1 cellular context compared by ENCODE assay signal in genomic region chr11:11532574-11532973, GRCh38.
TF ChIP-seq lines count a peak whose summit lies in the region.

No MANE protein-coding gene starts in this region.

TF ChIP-seq in IMR-90, 13 proteins besides CTCF, POLR2A, EP300 and RAD21:
- TF ChIP-seq USF2 (IDR thresholded peaks at IDR 0.05; ENCODE audit: low read depth, low read length), result no peak
- no peak for TF ChIP-seq MXI1 (IDR thresholded peaks at IDR 0.05; ENCODE audit: borderline replicate concordance, low read depth, low read length)
- TF ChIP-seq BHLHE40 (IDR thresholded peaks at IDR 0.05; ENCODE audit: low read depth, low read length), result no peak
- TF ChIP-seq CEBPB (IDR thresholded peaks at IDR 0.05; ENCODE audit: low read depth, low read length), result no peak
- no peak for TF ChIP-seq CHD1 (IDR thresholded peaks at IDR 0.05; ENCODE audit: low read depth, low read length)
- no peak for TF ChIP-seq MAZ (IDR thresholded peaks at IDR 0.05; ENCODE audit: borderline replicate concordance, low read depth, low read length)
- no peak for TF ChIP-seq SMC3 (IDR thresholded peaks at IDR 0.05; ENCODE audit: low read depth, low read length)
- TF ChIP-seq RFX5 (IDR thresholded peaks at IDR 0.05; ENCODE audit: low read depth, low read length), result no peak
- TF ChIP-seq FOS (IDR thresholded peaks at IDR 0.05; ENCODE audit: low read depth, low read length), result no peak
- no peak for TF ChIP-seq NFE2L2 (IDR thresholded peaks at IDR 0.05; ENCODE audit: low read depth, low read length)
- no peak for TF ChIP-seq ELK1 (IDR thresholded peaks at IDR 0.05; ENCODE audit: borderline replicate concordance, low read depth, low read length)
- TF ChIP-seq MAFK (IDR thresholded peaks at IDR 0.05; ENCODE audit: low read depth, low read length), result no peak
- TF ChIP-seq RCOR1 (IDR thresholded peaks at IDR 0.05; ENCODE audit: insufficient replicate concordance, low read length), result no peak
